11 cellular contexts compared by ENCODE assay signal in the genomic region with DNA sequence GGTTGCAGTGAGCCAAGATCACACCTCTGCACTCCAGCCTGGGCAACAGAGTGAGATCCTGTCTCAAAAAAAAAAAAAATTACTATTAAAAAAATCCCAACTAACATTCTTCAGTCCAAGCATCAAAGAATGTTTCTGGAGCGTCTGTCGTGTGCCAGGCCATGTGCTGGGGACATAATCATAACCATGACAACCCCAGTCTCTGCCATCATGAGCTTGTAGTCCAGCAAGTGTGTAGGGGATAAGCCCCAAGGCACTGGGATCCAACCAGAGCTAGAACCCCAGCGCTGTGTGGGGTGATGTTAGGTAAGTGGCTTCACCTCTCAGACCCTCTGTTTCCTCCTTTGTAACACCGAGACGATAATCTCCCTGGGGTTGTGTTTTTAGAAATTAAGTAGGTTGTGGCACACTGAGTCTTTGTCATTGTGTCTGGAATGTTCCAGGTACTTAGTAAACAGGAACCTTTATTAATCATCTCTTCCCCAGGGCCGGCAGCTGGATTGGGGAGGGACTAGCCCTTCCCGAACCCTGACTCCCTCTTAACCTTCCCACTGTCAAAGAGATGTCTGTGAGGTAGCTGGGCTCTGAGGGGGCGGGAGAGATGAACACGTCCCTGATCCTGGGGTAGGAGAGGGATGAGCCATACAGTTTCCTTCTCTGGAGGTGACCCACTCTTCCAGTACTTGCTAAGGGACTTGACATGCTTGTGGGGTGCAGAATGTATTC. TPM values are rescaled to one million over a fixed set of nuclear protein-coding genes. Genes with fewer than 3 reads are reported as not detected.
DNase-seq lines count a peak whose midpoint lies in the region; ATAC-seq and TF ChIP-seq lines count a peak whose summit lies in the region.
"Had no signal": no experiment of that assay in that cellular context is flagged by ENCODE, and none has a peak within 500 bp of the region (broad histone marks: within the 10 kb centered on the region; RNA-seq: fewer than 3 reads in every experiment).

No MANE protein-coding gene starts in this region.

- no peak for TF ChIP-seq POLR2A in heart left ventricle (IDR thresholded peaks at IDR 0.05)

- H3K27me3 ChIP-seq in heart left ventricle (no peaks in the 10 kb centered on the region), esophagus (ENCODE audit: control insufficient read depth in 1 of 2, insufficient read depth in 2 of 2, low read length in 2 of 2) (no peaks in the 10 kb centered on the region), upper lobe of right lung (no peaks in the 10 kb centered on the region)

- H3K4me1 Mint-ChIP-seq in neural crest cell = peaks cover 42% of the 10 kb centered on the region

- peak overlapping the region in 4 of 12 donors; percentile 4 to 17 (median 14) for H3K4me3 ChIP-seq in heart left ventricle
- H3K4me3 ChIP-seq in esophagus (ENCODE audit: low read depth in 1 of 2, low read length in 2 of 2) = peak overlapping the region; percentile 27 to 95
- peak overlapping the region; percentile 75 for H3K4me3 ChIP-seq in upper lobe of right lung

- H3K27me3 Mint-ChIP-seq in neural crest cell (ENCODE audit: low read depth) = no peaks in the 10 kb centered on the region

- intact Hi-C loops in heart left ventricle (cut with DNase I) = no loop called here
- intact Hi-C loops in Right ventricle myocardium superior (cut with DNase I) = no loop called here
- intact Hi-C loops in upper lobe of right lung (cut with DNase I) = no loop called here
- intact Hi-C loops in sciatic nerve (cut with DNase I) = no loop called here

- peaks cover 6 to 61% (median 42%) of the 10 kb centered on the region in 12 donors for H3K4me1 ChIP-seq in heart left ventricle
- peaks cover 0 to 2% of the 10 kb centered on the region in 2 donors for H3K4me1 ChIP-seq in esophagus (ENCODE audit: control insufficient read depth in 2 of 2, insufficient read depth in 2 of 2, low read length in 1 of 2)
- H3K4me1 ChIP-seq in upper lobe of right lung = peaks cover 45% of the 10 kb centered on the region

- peaks cover 3% of the 10 kb centered on the region for H3K36me3 Mint-ChIP-seq in neural crest cell (ENCODE audit: low read depth)

- DNase-seq in heart left ventricle (peak in 1 of 5 donors; percentile 24), Right ventricle myocardium superior (no peak), neural crest cell (ENCODE audit: low read depth, low spot score) (no peak), upper lobe of right lung (no peak), sciatic nerve (ENCODE audit: low spot score) (no peak), NCI-H2227 treated with DMSO at 0.1 percent for 48 hours (lab: John Stamatoyannopoulos, UW) (no peak)
- DNase-seq: DMS153, NCI-H1417 treated with DMSO at 0.1 percent for 48 hours had no signal

- no peaks in the 10 kb centered on the region for H3K9me3 Mint-ChIP-seq in neural crest cell
- H3K9me3 Mint-ChIP-seq: T-helper 1 cell treated with Interleukin-12 subunit alpha and Interleukin-12 subunit beta and Interleukin-4 antibody, amounts not matched to agents 30 μg/mL and 1 μg/mL, for 36 hours had no signal

- WGBS in heart left ventricle, 4 donors = 55 to 67% (median 64%) methylated on average over 9 of the region's 9 CpGs
- 50 to 54% methylated on average over 9 of the region's 9 CpGs for WGBS in esophagus, 2 donors

- peak overlapping the region; percentile 29 for H3K4me3 Mint-ChIP-seq in neural crest cell
- H3K4me3 Mint-ChIP-seq: T-helper 1 cell treated with Interleukin-12 subunit alpha and Interleukin-12 subunit beta and Interleukin-4 antibody, amounts not matched to agents 30 μg/mL and 1 μg/mL, for 36 hours had no signal

- H3K27ac ChIP-seq in heart left ventricle = peak overlapping the region in 10 of 12 donors; percentile 1 to 99 (median 40)
- peak overlapping the region; percentile 73 to 93 for H3K27ac ChIP-seq in esophagus (ENCODE audit: low read depth in 2 of 2, low read length in 1 of 2)
- H3K27ac ChIP-seq in upper lobe of right lung = peak overlapping the region; percentile 95

- ATAC-seq in heart left ventricle = no peak
- ATAC-seq in Right ventricle myocardium superior (ENCODE audit: poor library complexity) = no peak
- ATAC-seq in upper lobe of right lung = no peak
- ATAC-seq in sciatic nerve = no peak
- ATAC-seq in HG03108 (IDR thresholded peaks at IDR 0.05; ENCODE audit: unreplicated experiment) = no peak

- H3K9me3 ChIP-seq in heart left ventricle = no peaks in the 10 kb centered on the region
- no peaks in the 10 kb centered on the region for H3K9me3 ChIP-seq in esophagus (ENCODE audit: control insufficient read depth in 2 of 2, insufficient read depth in 1 of 2, low read depth in 1 of 2, low read length in 1 of 2)
- H3K9me3 ChIP-seq in upper lobe of right lung = no peaks in the 10 kb centered on the region

- H3K27ac Mint-ChIP-seq in neural crest cell (ENCODE audit: unreplicated experiment) = peak overlapping the region; percentile 36
- H3K27ac Mint-ChIP-seq: T-helper 1 cell treated with Interleukin-12 subunit alpha and Interleukin-12 subunit beta and Interleukin-4 antibody, amounts not matched to agents 30 μg/mL and 1 μg/mL, for 36 hours had no signal

- peaks cover 4 to 42% (median 36%) of the 10 kb centered on the region in 9 donors for H3K36me3 ChIP-seq in heart left ventricle
- H3K36me3 ChIP-seq in esophagus (ENCODE audit: control insufficient read depth in 2 of 2, insufficient read depth in 2 of 2, low read length in 1 of 2) = peaks cover 12 to 24% of the 10 kb centered on the region in 2 donors
- H3K36me3 ChIP-seq in upper lobe of right lung = peaks cover 51% of the 10 kb centered on the region

- TF ChIP-seq CTCF in heart left ventricle (IDR thresholded peaks at IDR 0.05) = no peak
- no peak for TF ChIP-seq CTCF in neural crest cell (conservative IDR thresholded peaks at IDR 0.05)
- no peak for TF ChIP-seq CTCF in upper lobe of right lung (IDR thresholded peaks at IDR 0.05)

RNA-seq across cellular contexts. Expression of gene ITPKC, which starts 5.2 kb away (rescaled TPM):
- total RNA-seq in heart left ventricle (10 to 100 TPM in 3 of 9 donors, 1 to 10 TPM in 6; 6.9 to 27.3 (median 8.9) TPM), Right ventricle myocardium superior (14.7 TPM), neural crest cell (12.8 and 13.9 TPM in 2 replicates), upper lobe of right lung (51.6 TPM), sciatic nerve (26.2 TPM)
- polyA plus RNA-seq in heart left ventricle (10 to 100 TPM; 13.0 to 22.7 TPM), esophagus (100 to 1,000 TPM in 1 of 2 donors, 10 to 100 TPM in 1; 57.4 to 172 TPM)

RNA-seq across cellular contexts. Expression of gene COQ8B, which starts 5.4 kb away (rescaled TPM):
- total RNA-seq in heart left ventricle = 10 to 100 TPM; 18.2 to 49.7 (median 27.8) TPM
- polyA plus RNA-seq in heart left ventricle = 10 to 100 TPM; 25.1 to 38.3 TPM
- total RNA-seq in Right ventricle myocardium superior = 36.1 TPM
- 10 to 100 TPM; 18.4 to 27.2 TPM for polyA plus RNA-seq in esophagus
- total RNA-seq in neural crest cell = 41.1 and 45.1 TPM in 2 replicates
- 43.6 TPM for total RNA-seq in upper lobe of right lung
- total RNA-seq in sciatic nerve = 45.4 TPM

RNA-seq across cellular contexts. Expression of gene ACTMAP, which starts 28.2 kb away (rescaled TPM):
- total RNA-seq in heart left ventricle (10 to 100 TPM in 3 of 9 donors, 1 to 10 TPM in 6; 4.2 to 11.1 (median 8.6) TPM), Right ventricle myocardium superior (5.2 TPM), neural crest cell (22.7 and 25.1 TPM in 2 replicates), upper lobe of right lung (18.5 TPM), sciatic nerve (6.1 TPM)
- polyA plus RNA-seq in heart left ventricle (1 to 10 TPM; 4.5 to 7.7 TPM), esophagus (1 to 10 TPM; 3.1 to 6.8 TPM)

RNA-seq across cellular contexts. Expression of gene SNRPA, which starts 28.9 kb away (rescaled TPM):
- total RNA-seq in heart left ventricle (10 to 100 TPM; 22.5 to 50.2 (median 31.6) TPM), Right ventricle myocardium superior (27.7 TPM), neural crest cell (213 and 214 TPM in 2 replicates), upper lobe of right lung (51.7 TPM), sciatic nerve (58.3 TPM)
- polyA plus RNA-seq in heart left ventricle (10 to 100 TPM; 23.5 to 32.3 TPM), esophagus (10 to 100 TPM; 48.9 to 58.1 TPM)

RNA-seq across cellular contexts. Expression of gene NUMBL, which starts 31.6 kb away (rescaled TPM):
- 10 to 100 TPM in 5 of 9 donors, 1 to 10 TPM in 4; 7.3 to 29.1 (median 10.6) TPM for total RNA-seq in heart left ventricle
- polyA plus RNA-seq in heart left ventricle = 10 to 100 TPM in 1 of 2 donors, 1 to 10 TPM in 1; 8.4 to 11.7 TPM
- 13.5 TPM for total RNA-seq in Right ventricle myocardium superior
- polyA plus RNA-seq in esophagus = 10 to 100 TPM in 1 of 2 donors, 1 to 10 TPM in 1; 9.0 to 14.4 TPM
- 21.4 and 26.8 TPM in 2 replicates for total RNA-seq in neural crest cell
- total RNA-seq in upper lobe of right lung = 19.5 TPM
- total RNA-seq in sciatic nerve = 123 TPM

Comparison
In these comparisons a context has a peak if more than half of its experiments do, and no peak if none do; other contexts are left out.
1. H3K27ac ChIP-seq: peak in every context shown above with its lines; median percentile 95 in upper lobe of right lung; 83 in esophagus; 40 in heart left ventricle.